27 cellular contexts compared by ENCODE assay signal in the genomic region with DNA sequence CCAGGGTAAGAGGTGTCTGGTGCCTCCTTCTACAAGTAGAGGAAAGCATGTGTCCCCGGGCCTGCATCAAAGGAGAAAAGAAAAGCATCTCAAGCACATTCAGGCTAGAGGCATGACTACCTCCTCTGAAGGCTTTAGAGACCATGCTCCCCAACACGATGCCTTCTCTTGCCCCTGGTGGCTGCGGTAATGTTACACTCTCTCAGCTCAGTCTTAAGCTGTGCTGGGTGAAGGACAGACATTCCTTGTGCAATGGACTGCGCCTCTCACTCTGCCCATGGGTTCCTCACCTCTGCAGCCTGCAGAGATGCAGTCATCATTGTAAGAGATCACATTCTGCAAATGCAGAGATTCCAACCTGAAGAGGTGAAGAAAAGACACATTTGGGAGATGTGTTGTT.
DNase-seq lines count a peak whose midpoint lies in the region; ATAC-seq, FAIRE-seq and TF ChIP-seq lines count a peak whose summit lies in the region.
"Had no signal": no experiment of that assay in that cellular context is flagged by ENCODE, and none has a peak within 500 bp of the region (broad histone marks: within the 10 kb centered on the region; RNA-seq: fewer than 3 reads in every experiment).

No MANE protein-coding gene starts in this region.

- H4K20me1 ChIP-seq in K562 (replicated peaks; ENCODE audit: control insufficient read depth, insufficient read depth, low read length) = no peaks in the 10 kb centered on the region

- peaks cover 8% of the 10 kb centered on the region for H3K4me1 Mint-ChIP-seq in mesothelial cell of epicardium
- H3K4me1 Mint-ChIP-seq: CD14-positive monocyte; CD8-positive, alpha-beta memory T cell had no signal

- H3K9ac ChIP-seq in K562 (ENCODE audit: insufficient read depth in 1 of 2, low read depth in 2 of 2, low read length in 2 of 2) = no peak overlapping the region

- ATAC-seq in K562 = peak; percentile 58; the same call in 1 of the 3 replicates
- ATAC-seq in Right ventricle myocardium superior (ENCODE audit: poor library complexity) = no peak

- POLR2A ChIA-PET in K562 (lab: Yijun Ruan, JAX) = interaction anchor here (1.3 kb wide), 1 partner anchor 9 kb away, joined by 4 read pairs; no protein-coding TSS in a partner anchor

- no peak overlapping the region for H3K4me3 Mint-ChIP-seq in mesothelial cell of epicardium
- H3K4me3 Mint-ChIP-seq: CD14-positive monocyte; CD8-positive, alpha-beta memory T cell had no signal

- no peaks in the 10 kb centered on the region for H3K79me2 ChIP-seq in K562 (ENCODE audit: control insufficient read depth, insufficient read depth, low read length)

- no peak overlapping the region for H3K4me2 ChIP-seq in K562 (ENCODE audit: insufficient read depth, low read length)

- H3K4me1 ChIP-seq in K562 (replicated peaks in 1 of 2; ENCODE audit: control insufficient read depth in 2 of 2, insufficient read depth in 2 of 2, low read length in 2 of 2) = no peaks in the 10 kb centered on the region
- H3K4me1 ChIP-seq in thyroid gland = peaks cover 0 to 4% of the 10 kb centered on the region in 2 donors
- H3K4me1 ChIP-seq: BE2C, HAP-1 had no signal

- WGBS in K562 (ENCODE audit: insufficient coverage, low coverage, missing lambda C conversion rate) = 0% methylated on average over 4 of the region's 4 CpGs
- 36 to 37% methylated on average over 3 to 4 of the region's 4 CpGs for WGBS in thyroid gland, 2 donors

- TF ChIP-seq POLR2A in K562 (conservative IDR thresholded peaks at IDR 0.05) (no peak), thyroid gland (IDR thresholded peaks at IDR 0.05) (no peak)

- in situ Hi-C loops in K562 (cut with MboI) = no loop called here

- DNase-seq in DMS 273 (lab: John Stamatoyannopoulos, UW; ENCODE audit: unreplicated experiment) = peak; percentile 15
- no peak for DNase-seq in DMS 273 treated with DMSO at 0.1 percent for 48 hours (lab: John Stamatoyannopoulos, UW)
- DNase-seq in K562 (ENCODE audit: extremely low read depth in 1 of 4, low spot score in 3 of 4) = no peak
- peak; percentile 32 for DNase-seq in kidney tubule cell (ENCODE audit: low spot score)
- peak; percentile 11 to 16 for DNase-seq in thyroid gland
- no peak for DNase-seq in Right ventricle myocardium superior
- DNase-seq in mesothelial cell of epicardium (ENCODE audit: low spot score in 2 of 2, unreplicated experiment in 2 of 2) = no peak
- DNase-seq in DMS79 (lab: John Stamatoyannopoulos, UW) = no peak
- DNase-seq: ACHN; BE2C; Calu3; CD8-positive, alpha-beta memory T cell; GOT3; Karpas-422; NCI-H1092 treated with DMSO at 0.1 percent for 48 hours; NCI-H146; NCI-H1930; NCI-H2107; NCI-H524 treated with DMSO at 0.1 percent for 48 hours; NCI-H774; RPMI8226; SHP77 had no signal

- no peak for TF ChIP-seq RAD21 in K562 (CRISPR knock-in tag; conservative IDR thresholded peaks at IDR 0.05 in 1 of 2, IDR thresholded peaks at IDR 0.05 in 1 of 2)

- TF ChIP-seq CTCF in K562 (IDR thresholded peaks at IDR 0.05 in 2 of 3, conservative IDR thresholded peaks at IDR 0.05 in 1 of 3; ENCODE audit: insufficient read depth in 2 of 3, low read depth in 1 of 3, low read length in 3 of 3) = no peak
- peak in 1 of 6 experiments; percentile 5 for TF ChIP-seq CTCF in thyroid gland (IDR thresholded peaks at IDR 0.05)
- TF ChIP-seq CTCF in mesothelial cell of epicardium (IDR thresholded peaks at IDR 0.05; ENCODE audit: unreplicated experiment) = no peak

- CTCF ChIA-PET in K562 (lab: Yijun Ruan, JAX; ENCODE audit: low intra/inter-chr PET ratio) = no interaction called here

- no peak for FAIRE-seq in K562 (lab: Jason Lieb, UNC)
- FAIRE-seq: G401.6 had no signal

- H2AFZ ChIP-seq in K562 (ENCODE audit: low read depth, low read length) = no peak overlapping the region

- no peaks in the 10 kb centered on the region for H3K9me3 Mint-ChIP-seq in mesothelial cell of epicardium

- peaks cover 13% of the 10 kb centered on the region for H3K27me3 Mint-ChIP-seq in mesothelial cell of epicardium (ENCODE audit: low read depth)

- H3K9me1 ChIP-seq in K562 (ENCODE audit: control insufficient read depth, insufficient read depth, low read length) = no peaks in the 10 kb centered on the region

- H3K36me3 Mint-ChIP-seq in mesothelial cell of epicardium = no peaks in the 10 kb centered on the region
- H3K36me3 Mint-ChIP-seq: CD14-positive monocyte; CD8-positive, alpha-beta memory T cell had no signal

- no peaks in the 10 kb centered on the region for H3K27me3 ChIP-seq in K562 (ENCODE audit: control insufficient read depth in 2 of 2, insufficient read depth in 2 of 2, low read length in 2 of 2)
- H3K27me3 ChIP-seq in thyroid gland = no peaks in the 10 kb centered on the region
- H3K27me3 ChIP-seq: BE2C had no signal

- no peak overlapping the region for H3K27ac Mint-ChIP-seq in mesothelial cell of epicardium
- H3K27ac Mint-ChIP-seq: CD14-positive monocyte; CD8-positive, alpha-beta memory T cell had no signal

- TF ChIP-seq EP300 in K562 (IDR thresholded peaks at IDR 0.05; ENCODE audit: low read length) = no peak

- H3K27ac ChIP-seq in K562 (ENCODE audit: extremely low read depth, low read depth, low read length) (no peak overlapping the region), thyroid gland (no peak overlapping the region)
- H3K27ac ChIP-seq: 22Rv1, HL-60 had no signal

- BruUV-seq in K562 (replicated peaks; lab: Mats Ljungman, UMichigan) = no TSS peak

- H3K9me3 ChIP-seq in K562 (replicated peaks; ENCODE audit: control insufficient read depth, insufficient read depth, low read depth, low read length) (no peaks in the 10 kb centered on the region), thyroid gland (no peaks in the 10 kb centered on the region)
- H3K9me3 ChIP-seq: BE2C, HAP-1 had no signal

- H3K36me3 ChIP-seq in K562 (ENCODE audit: control insufficient read depth, insufficient read depth, low read length) (no peaks in the 10 kb centered on the region), thyroid gland (no peaks in the 10 kb centered on the region)
- H3K36me3 ChIP-seq: BE2C, HAP-1 had no signal

- H3K4me3 ChIP-seq in K562 (no peak overlapping the region), thyroid gland (replicated peaks in 1 of 3) (no peak overlapping the region)
- H3K4me3 ChIP-seq: HAP-1 had no signal

- intact Hi-C loops in K562 (cut with micrococcal nuclease) = no loop called here
- intact Hi-C loops in thyroid gland (cut with DNase I) = no loop called here
- intact Hi-C loops in Right ventricle myocardium superior (cut with DNase I) = no loop called here

TF ChIP-seq in K562, 482 proteins besides CTCF, POLR2A, EP300 and RAD21 (continues in another document):
- TF ChIP-seq, protein P1, sequence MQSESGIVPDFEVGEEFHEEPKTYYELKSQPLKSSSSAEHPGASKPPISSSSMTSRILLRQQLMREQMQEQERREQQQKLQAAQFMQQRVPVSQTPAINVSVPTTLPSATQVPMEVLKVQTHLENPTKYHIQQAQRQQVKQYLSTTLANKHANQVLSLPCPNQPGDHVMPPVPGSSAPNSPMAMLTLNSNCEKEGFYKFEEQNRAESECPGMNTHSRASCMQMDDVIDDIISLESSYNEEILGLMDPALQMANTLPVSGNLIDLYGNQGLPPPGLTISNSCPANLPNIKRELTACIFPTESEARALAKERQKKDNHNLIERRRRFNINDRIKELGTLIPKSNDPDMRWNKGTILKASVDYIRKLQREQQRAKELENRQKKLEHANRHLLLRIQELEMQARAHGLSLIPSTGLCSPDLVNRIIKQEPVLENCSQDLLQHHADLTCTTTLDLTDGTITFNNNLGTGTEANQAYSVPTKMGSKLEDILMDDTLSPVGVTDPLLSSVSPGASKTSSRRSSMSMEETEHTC (IDR thresholded peaks at IDR 0.05) = no peak
- TF ChIP-seq EZH2 (IDR thresholded peaks at IDR 0.05; ENCODE audit: borderline replicate concordance, low read depth, low read length) (no peak), ASH1L (IDR thresholded peaks at IDR 0.05; ENCODE audit: borderline replicate concordance, low read depth, partially characterized antibody) (no peak), PHB2 (IDR thresholded peaks at IDR 0.05; ENCODE audit: low read depth) (no peak), RBM25 (IDR thresholded peaks at IDR 0.05; ENCODE audit: low read depth, low read length, severe bottlenecking) (no peak), TBP (optimal IDR thresholded peaks at IDR 0.05; ENCODE audit: low read depth, low read length) (no peak), NFE2 (IDR thresholded peaks at IDR 0.05; ENCODE audit: low read depth) (no peak), ZNF133 (CRISPR knock-in tag; IDR thresholded peaks at IDR 0.05) (no peak), IRF2 (CRISPR knock-in tag; IDR thresholded peaks at IDR 0.05) (no peak), ZNF224 (CRISPR knock-in tag; IDR thresholded peaks at IDR 0.05) (no peak)
- TF ChIP-seq, protein P2, sequence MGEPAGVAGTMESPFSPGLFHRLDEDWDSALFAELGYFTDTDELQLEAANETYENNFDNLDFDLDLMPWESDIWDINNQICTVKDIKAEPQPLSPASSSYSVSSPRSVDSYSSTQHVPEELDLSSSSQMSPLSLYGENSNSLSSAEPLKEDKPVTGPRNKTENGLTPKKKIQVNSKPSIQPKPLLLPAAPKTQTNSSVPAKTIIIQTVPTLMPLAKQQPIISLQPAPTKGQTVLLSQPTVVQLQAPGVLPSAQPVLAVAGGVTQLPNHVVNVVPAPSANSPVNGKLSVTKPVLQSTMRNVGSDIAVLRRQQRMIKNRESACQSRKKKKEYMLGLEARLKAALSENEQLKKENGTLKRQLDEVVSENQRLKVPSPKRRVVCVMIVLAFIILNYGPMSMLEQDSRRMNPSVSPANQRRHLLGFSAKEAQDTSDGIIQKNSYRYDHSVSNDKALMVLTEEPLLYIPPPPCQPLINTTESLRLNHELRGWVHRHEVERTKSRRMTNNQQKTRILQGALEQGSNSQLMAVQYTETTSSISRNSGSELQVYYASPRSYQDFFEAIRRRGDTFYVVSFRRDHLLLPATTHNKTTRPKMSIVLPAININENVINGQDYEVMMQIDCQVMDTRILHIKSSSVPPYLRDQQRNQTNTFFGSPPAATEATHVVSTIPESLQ (CRISPR knock-in tag; IDR thresholded peaks at IDR 0.05) = no peak
- TF ChIP-seq, protein P3, sequence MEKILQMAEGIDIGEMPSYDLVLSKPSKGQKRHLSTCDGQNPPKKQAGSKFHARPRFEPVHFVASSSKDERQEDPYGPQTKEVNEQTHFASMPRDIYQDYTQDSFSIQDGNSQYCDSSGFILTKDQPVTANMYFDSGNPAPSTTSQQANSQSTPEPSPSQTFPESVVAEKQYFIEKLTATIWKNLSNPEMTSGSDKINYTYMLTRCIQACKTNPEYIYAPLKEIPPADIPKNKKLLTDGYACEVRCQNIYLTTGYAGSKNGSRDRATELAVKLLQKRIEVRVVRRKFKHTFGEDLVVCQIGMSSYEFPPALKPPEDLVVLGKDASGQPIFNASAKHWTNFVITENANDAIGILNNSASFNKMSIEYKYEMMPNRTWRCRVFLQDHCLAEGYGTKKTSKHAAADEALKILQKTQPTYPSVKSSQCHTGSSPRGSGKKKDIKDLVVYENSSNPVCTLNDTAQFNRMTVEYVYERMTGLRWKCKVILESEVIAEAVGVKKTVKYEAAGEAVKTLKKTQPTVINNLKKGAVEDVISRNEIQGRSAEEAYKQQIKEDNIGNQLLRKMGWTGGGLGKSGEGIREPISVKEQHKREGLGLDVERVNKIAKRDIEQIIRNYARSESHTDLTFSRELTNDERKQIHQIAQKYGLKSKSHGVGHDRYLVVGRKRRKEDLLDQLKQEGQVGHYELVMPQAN (IDR thresholded peaks at IDR 0.05; ENCODE audit: borderline replicate concordance) = no peak

Comparison
In these comparisons a context has a peak if more than half of its experiments do, and no peak if none do; other contexts are left out.
1. DNase-seq: peak in DMS 273 (single experiment), kidney tubule cell (single experiment) and thyroid gland (2 of 2); none in DMS 273 treated with DMSO at 0.1 percent for 48 hours (single experiment), K562 (0 of 4), Right ventricle myocardium superior (single experiment), mesothelial cell of epicardium (0 of 2) and DMS79 (single experiment).